Comparison of ENCODE assay signal across 1 cellular context in the genomic region with DNA sequence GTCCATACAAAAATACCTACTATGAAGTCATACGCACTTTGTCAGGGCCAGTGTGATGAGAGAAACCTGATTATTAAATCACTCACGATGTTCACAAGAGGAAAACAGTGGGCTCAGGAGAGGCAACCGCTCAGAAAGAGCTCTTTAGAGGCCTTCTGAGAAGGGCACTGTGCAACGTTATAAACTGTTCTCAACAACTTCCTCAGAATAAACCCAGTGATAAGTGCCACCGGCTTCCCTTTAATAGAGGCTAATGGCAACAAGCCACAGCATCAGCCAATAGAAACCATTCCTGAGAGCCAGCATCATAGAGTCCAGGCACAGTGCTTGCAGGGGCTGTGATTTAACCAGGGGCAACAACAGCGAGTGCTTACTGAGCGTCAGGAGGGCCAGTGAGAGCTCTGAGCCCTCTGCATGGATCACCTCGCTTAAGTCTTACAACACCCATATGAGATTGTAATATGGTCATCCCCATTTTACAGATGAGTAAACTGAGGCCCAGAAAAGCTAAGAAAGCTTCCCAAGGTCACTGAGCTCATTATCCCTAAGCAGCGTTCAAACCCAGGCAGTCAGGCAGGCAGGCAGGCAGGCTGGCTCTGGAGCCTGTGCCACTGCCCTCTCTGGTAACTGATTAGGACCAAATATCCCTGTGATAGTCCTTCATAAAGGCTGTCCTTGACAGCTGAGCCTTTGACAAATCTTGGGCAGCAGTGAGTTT.
TF ChIP-seq lines count a peak whose summit lies in the region.

No MANE protein-coding gene starts in this region.

TF ChIP-seq in IMR-90, 13 proteins besides CTCF, POLR2A, EP300 and RAD21:
- TF ChIP-seq CHD1 (IDR thresholded peaks at IDR 0.05; ENCODE audit: low read depth, low read length) (no peak), RCOR1 (IDR thresholded peaks at IDR 0.05; ENCODE audit: insufficient replicate concordance, low read length) (no peak), FOS (IDR thresholded peaks at IDR 0.05; ENCODE audit: low read depth, low read length) (no peak), BHLHE40 (IDR thresholded peaks at IDR 0.05; ENCODE audit: low read depth, low read length) (no peak)
